In genomic region chr5:150780816-150781221, GRCh38 we compare ENCODE assay signal across 9 cellular contexts. TPM values are rescaled to one million over a fixed set of nuclear protein-coding genes. Genes with fewer than 3 reads are reported as not detected.
DNase-seq lines count a peak whose midpoint lies in the region; ATAC-seq, FAIRE-seq and TF ChIP-seq lines count a peak whose summit lies in the region.
"Had no signal": no experiment of that assay in that cellular context is flagged by ENCODE, and none has a peak within 500 bp of the region (broad histone marks: within the 10 kb centered on the region; RNA-seq: fewer than 3 reads in every experiment).

No MANE protein-coding gene starts in this region.

- CTCF ChIA-PET in HepG2 (lab: Yijun Ruan, JAX; ENCODE audit: low intra/inter-chr PET ratio, low total read pairs) = no interaction called here

- ATAC-seq in HepG2 (no peak), GM18511 (IDR thresholded peaks at IDR 0.05; ENCODE audit: unreplicated experiment) (no peak), HG02763 (IDR thresholded peaks at IDR 0.05; ENCODE audit: unreplicated experiment) (no peak)

- H3K27ac Mint-ChIP-seq in activated naive CD4-positive, alpha-beta T cell treated with anti-CD3 and anti-CD28 coated beads, Interleukin-2, amount 50 U/mL, for 24 hours = peak overlapping the region; percentile 74
- peak overlapping the region; percentile 63 for H3K27ac Mint-ChIP-seq in type B pancreatic cell

- POLR2A ChIA-PET in HepG2 (lab: Yijun Ruan, JAX) = interaction anchor here (3.2 kb wide), 1 partner anchor 22 kb away, joined by 21 read pairs; the partner anchor contains the start of gene DCTN4

- no peak overlapping the region for H2AFZ ChIP-seq in HepG2 (ENCODE audit: low read length)

- no peak for TF ChIP-seq POLR2A in HepG2 (IDR thresholded peaks at IDR 0.05; ENCODE audit: insufficient read depth in 1 of 2, low read depth in 2 of 2, low read length in 2 of 2)

- 70% methylated on average over 5 of the region's 5 CpGs for WGBS in HepG2 (ENCODE audit: low lambda C conversion rate)

- H4K20me1 ChIP-seq in HepG2 (ENCODE audit: insufficient read depth, low read length) = no peaks in the 10 kb centered on the region

- peaks cover 75% of the 10 kb centered on the region for H3K4me1 Mint-ChIP-seq in activated naive CD4-positive, alpha-beta T cell treated with anti-CD3 and anti-CD28 coated beads, Interleukin-2, amount 50 U/mL, for 24 hours
- peaks cover 34% of the 10 kb centered on the region for H3K4me1 Mint-ChIP-seq in type B pancreatic cell (ENCODE audit: unreplicated experiment)

- H3K79me2 ChIP-seq in HepG2 (ENCODE audit: insufficient read depth, low read length) = peaks cover 61% of the 10 kb centered on the region

- TF ChIP-seq EP300 in HepG2 (IDR thresholded peaks at IDR 0.05; ENCODE audit: low read depth in 2 of 2, low read length in 2 of 2) (no peak), HepG2 (CRISPR knock-in tag; IDR thresholded peaks at IDR 0.05; ENCODE audit: borderline replicate concordance) (no peak)

- H3K4me3 Mint-ChIP-seq in activated naive CD4-positive, alpha-beta T cell treated with anti-CD3 and anti-CD28 coated beads, Interleukin-2, amount 50 U/mL, for 24 hours = no peak overlapping the region
- peak overlapping the region; percentile 41 for H3K4me3 Mint-ChIP-seq in type B pancreatic cell

- H3K36me3 ChIP-seq in adipocyte (ENCODE audit: control insufficient read depth, insufficient read depth, low read length, severe bottlenecking) (peaks cover 11% of the 10 kb centered on the region), HepG2 (replicated peaks in 1 of 2; ENCODE audit: control insufficient read depth in 1 of 2, insufficient read depth in 2 of 2, low read length in 2 of 2) (0 out of 5 replicates have a peak, but pooled peaks cover 0 to 3% of the 10 kb centered on the region in 2 experiments)

- in situ Hi-C loops in HepG2 (cut with HindIII; ENCODE audit: extremely low pct_ligation_motif_present, low pct_unique_long_range_greater_than_20kb) = no loop called here

- DNase-seq in activated naive CD4-positive, alpha-beta T cell treated with anti-CD3 and anti-CD28 coated beads, Interleukin-2, amount 50 U/mL, for 16 hours = no peak
- DNase-seq in adipocyte (ENCODE audit: low read depth) (peak; percentile 46), HepG2 (ENCODE audit: low spot score) (no peak), type B pancreatic cell (ENCODE audit: extremely low spot score, unreplicated experiment) (no peak), GM19238 (ENCODE audit: insufficient read length, low spot score) (no peak)
- DNase-seq: head of caudate nucleus had no signal

- peaks cover 2% of the 10 kb centered on the region for H3K36me3 Mint-ChIP-seq in activated naive CD4-positive, alpha-beta T cell treated with anti-CD3 and anti-CD28 coated beads, Interleukin-2, amount 50 U/mL, for 24 hours
- H3K36me3 Mint-ChIP-seq in type B pancreatic cell = peaks cover 6% of the 10 kb centered on the region

- H3K27me3 Mint-ChIP-seq in activated naive CD4-positive, alpha-beta T cell treated with anti-CD3 and anti-CD28 coated beads, Interleukin-2, amount 50 U/mL, for 24 hours = no peaks in the 10 kb centered on the region
- H3K27me3 Mint-ChIP-seq in type B pancreatic cell = no peaks in the 10 kb centered on the region

- H3K4me2 ChIP-seq in HepG2 (ENCODE audit: low read depth, low read length) = peak overlapping the region; percentile 98

- H3K27ac ChIP-seq in HepG2 (ENCODE audit: extremely low read length, insufficient read depth, low read length) = peak overlapping the region; percentile 79

- H3K9me3 Mint-ChIP-seq in activated naive CD4-positive, alpha-beta T cell treated with anti-CD3 and anti-CD28 coated beads, Interleukin-2, amount 50 U/mL, for 24 hours = peaks cover 2% of the 10 kb centered on the region
- no peaks in the 10 kb centered on the region for H3K9me3 Mint-ChIP-seq in type B pancreatic cell

- intact Hi-C loops in HepG2 (cut with micrococcal nuclease; ENCODE audit: unreplicated experiment) = no loop called here

- FAIRE-seq in HepG2 (lab: Jason Lieb, UNC) = no peak

- H3K4me3 ChIP-seq in adipocyte (ENCODE audit: low read length) (peak overlapping the region; percentile 92), HepG2 (replicated peaks in 1 of 3; ENCODE audit: insufficient read depth in 1 of 3, low read depth in 2 of 3, low read length in 3 of 3) (peak overlapping the region; percentile 43 to 90 (median 79))

- no peak for TF ChIP-seq CTCF in HepG2 (CRISPR knock-in tag; IDR thresholded peaks at IDR 0.05)
- no peak for TF ChIP-seq CTCF in type B pancreatic cell (conservative IDR thresholded peaks at IDR 0.05)

- TF ChIP-seq RAD21 in HepG2 (CRISPR knock-in tag; IDR thresholded peaks at IDR 0.05) = no peak

- no peaks in the 10 kb centered on the region for H3K9me3 ChIP-seq in adipocyte (ENCODE audit: control insufficient read depth, low read length)
- H3K9me3 ChIP-seq in HepG2 (ENCODE audit: low read length) = no peaks in the 10 kb centered on the region

- peak overlapping the region; percentile 99 for H3K9ac ChIP-seq in adipocyte (ENCODE audit: low read length)
- H3K9ac ChIP-seq in HepG2 (ENCODE audit: insufficient read depth, low read depth, low read length) = peak overlapping the region; percentile 74; the same call in 1 of the 2 replicates

- no TSS peak for BruUV-seq in HepG2 (replicated peaks; lab: Mats Ljungman, UMichigan)

- H3K4me1 ChIP-seq in adipocyte (ENCODE audit: control insufficient read depth, insufficient read depth, low read length) (peaks cover 66% of the 10 kb centered on the region), HepG2 (ENCODE audit: insufficient read depth, low read length) (peaks cover 71% of the 10 kb centered on the region)

- no peaks in the 10 kb centered on the region for H3K27me3 ChIP-seq in adipocyte (replicated peaks; ENCODE audit: control insufficient read depth, insufficient read depth, low read length)
- H3K27me3 ChIP-seq in HepG2 (ENCODE audit: control insufficient read depth in 1 of 2, insufficient read depth in 2 of 2, low read length in 2 of 2) = no peaks in the 10 kb centered on the region; a peak in 1 of 5 replicates

TF ChIP-seq in HepG2, 621 proteins besides CTCF, POLR2A, EP300 and RAD21 (continues in another document):
- TF ChIP-seq CEBPB (IDR thresholded peaks at IDR 0.05; ENCODE audit: borderline replicate concordance, low read depth, low read length) (peak; percentile 68), ZNF629 (CRISPR knock-in tag; conservative IDR thresholded peaks at IDR 0.05) (peak; percentile 92), FOSL2 (CRISPR knock-in tag; IDR thresholded peaks at IDR 0.05) (peak; percentile 62), ZNF33A (CRISPR knock-in tag; IDR thresholded peaks at IDR 0.05; ENCODE audit: borderline replicate concordance) (no peak)

RNA-seq across cellular contexts. Expression of gene SMIM3, which starts 2.3 kb away (rescaled TPM):
- total RNA-seq in HepG2 (2016; rRNA removed; fragmentation: Illumina TruSeq; extraction: Trizol) = 11.6 and 14.1 TPM in 2 replicates
- total RNA-seq in HepG2 (2016; cell fraction: cytosol; rRNA removed; fragmentation: Illumina TruSeq; extraction: Trizol; ENCODE audit: low read depth) = 17.2 and 21.9 TPM in 2 replicates
- 12.8 and 13.2 TPM in 2 replicates for total RNA-seq in HepG2 (2016; cell fraction: insoluble cytoplasmic fraction; rRNA removed; fragmentation: Illumina TruSeq; extraction: Trizol)
- total RNA-seq in HepG2 (2016; cell fraction: membrane; rRNA removed; fragmentation: Illumina TruSeq; extraction: Trizol) = 26.9 and 32.8 TPM in 2 replicates
- 5.2 and 6.0 TPM in 2 replicates for total RNA-seq in HepG2 (2016; cell fraction: nucleus; rRNA removed; fragmentation: Illumina TruSeq; extraction: Trizol)
- polyA plus RNA-seq in HepG2 (2011; rRNA removed) = 71.3 and 96.7 TPM in 2 replicates
- 110 and 111 TPM in 2 replicates for polyA plus RNA-seq in HepG2 (2011; cell fraction: cytosol; rRNA removed)
- 25.5 and 30.6 TPM in 2 replicates for polyA plus RNA-seq in HepG2 (2011; cell fraction: nucleus; rRNA removed)
- 81.2 and 85.5 TPM in 2 replicates for polyA plus RNA-seq in HepG2 (2012)
- polyA plus RNA-seq in HepG2 (2016; cell fraction: cytosol; fragmentation: Illumina TruSeq; extraction: Trizol; ENCODE audit: low read depth) = 17.8 and 26.6 TPM in 2 replicates
- polyA plus RNA-seq in HepG2 (2016; cell fraction: insoluble cytoplasmic fraction; fragmentation: Illumina TruSeq; extraction: Trizol; ENCODE audit: low read depth) = 12.2 and 14.7 TPM in 2 replicates
- polyA plus RNA-seq in HepG2 (2016; cell fraction: membrane; fragmentation: Illumina TruSeq; extraction: Trizol; ENCODE audit: low read depth) = 22.1 and 31.4 TPM in 2 replicates
- 8.9 and 9.4 TPM in 2 replicates for polyA plus RNA-seq in HepG2 (2016; cell fraction: nucleus; fragmentation: Illumina TruSeq; extraction: Trizol; ENCODE audit: insufficient read depth, low read depth)
- polyA minus RNA-seq in HepG2 (2011; rRNA and poly(A)+ RNA removed; ENCODE audit: low replicate concordance) = 0.09 and 62.7 TPM in 2 replicates
- polyA minus RNA-seq in HepG2 (2011; cell fraction: cytosol; rRNA and poly(A)+ RNA removed) = 32.4 and 33.9 TPM in 2 replicates
- polyA minus RNA-seq in HepG2 (2011; cell fraction: nucleus; rRNA and poly(A)+ RNA removed) = 9.8 and 12.9 TPM in 2 replicates
- 8.2 and 11.0 TPM in 2 replicates for total RNA-seq in type B pancreatic cell (ENCODE audit: low replicate concordance)

RNA-seq across cellular contexts. Expression of gene DCTN4, which starts 22.0 kb away (rescaled TPM):
- total RNA-seq in HepG2 (2016; rRNA removed; fragmentation: Illumina TruSeq; extraction: Trizol) (26.9 and 39.7 TPM in 2 replicates), type B pancreatic cell (ENCODE audit: low replicate concordance) (41.8 and 63.9 TPM in 2 replicates)
- 3.5 and 5.2 TPM in 2 replicates for total RNA-seq in HepG2 (2016; cell fraction: cytosol; rRNA removed; fragmentation: Illumina TruSeq; extraction: Trizol; ENCODE audit: low read depth)
- total RNA-seq in HepG2 (2016; cell fraction: insoluble cytoplasmic fraction; rRNA removed; fragmentation: Illumina TruSeq; extraction: Trizol) = 28.4 and 40.9 TPM in 2 replicates
- total RNA-seq in HepG2 (2016; cell fraction: membrane; rRNA removed; fragmentation: Illumina TruSeq; extraction: Trizol) = 16.8 and 20.1 TPM in 2 replicates
- total RNA-seq in HepG2 (2016; cell fraction: nucleus; rRNA removed; fragmentation: Illumina TruSeq; extraction: Trizol) = 29.2 and 37.4 TPM in 2 replicates
- polyA plus RNA-seq in HepG2 (2011; rRNA removed) = 21.5 and 24.1 TPM in 2 replicates
- polyA plus RNA-seq in HepG2 (2011; cell fraction: cytosol; rRNA removed) = 17.3 and 22.7 TPM in 2 replicates
- polyA plus RNA-seq in HepG2 (2011; cell fraction: nucleus; rRNA removed) = 18.6 and 20.3 TPM in 2 replicates
- polyA plus RNA-seq in HepG2 (2012) = 18.3 and 23.7 TPM in 2 replicates
- polyA plus RNA-seq in HepG2 (2016; cell fraction: cytosol; fragmentation: Illumina TruSeq; extraction: Trizol; ENCODE audit: low read depth) = 1.7 and 1.8 TPM in 2 replicates
- polyA plus RNA-seq in HepG2 (2016; cell fraction: insoluble cytoplasmic fraction; fragmentation: Illumina TruSeq; extraction: Trizol; ENCODE audit: low read depth) = 42.0 and 42.5 TPM in 2 replicates
- 7.3 and 8.7 TPM in 2 replicates for polyA plus RNA-seq in HepG2 (2016; cell fraction: membrane; fragmentation: Illumina TruSeq; extraction: Trizol; ENCODE audit: low read depth)
- polyA plus RNA-seq in HepG2 (2016; cell fraction: nucleus; fragmentation: Illumina TruSeq; extraction: Trizol; ENCODE audit: insufficient read depth, low read depth) = 24.5 and 29.7 TPM in 2 replicates
- 41.6 and 54.4 TPM in 2 replicates for polyA minus RNA-seq in HepG2 (2011; rRNA and poly(A)+ RNA removed; ENCODE audit: low replicate concordance)
- polyA minus RNA-seq in HepG2 (2011; cell fraction: cytosol; rRNA and poly(A)+ RNA removed) = 26.7 and 27.0 TPM in 2 replicates
- polyA minus RNA-seq in HepG2 (2011; cell fraction: nucleus; rRNA and poly(A)+ RNA removed) = 59.4 and 66.0 TPM in 2 replicates
